In genomic region chr2:39724828-39725144, GRCh38 we compare ENCODE assay signal across 23 cellular contexts. TPM values are rescaled to one million over a fixed set of nuclear protein-coding genes. Genes with fewer than 3 reads are reported as not detected.
A peak's percentile ranks its signal among the peaks of the same experiment; 100 is the strongest.
DNase-seq lines count a peak whose midpoint lies in the region; ATAC-seq, FAIRE-seq and TF ChIP-seq lines count a peak whose summit lies in the region.
"Had no signal": no experiment of that assay in that cellular context is flagged by ENCODE, and none has a peak within 500 bp of the region (broad histone marks: within the 10 kb centered on the region; RNA-seq: fewer than 3 reads in every experiment).

No MANE protein-coding gene starts in this region.

- TF ChIP-seq CTCF in HepG2 (CRISPR knock-in tag; IDR thresholded peaks at IDR 0.05) = no peak
- TF ChIP-seq CTCF in right lobe of liver (IDR thresholded peaks at IDR 0.05) = no peak
- TF ChIP-seq CTCF in bronchial epithelial cell (IDR thresholded peaks at IDR 0.05; ENCODE audit: insufficient read depth, low read length, severe bottlenecking) = no peak

- WGBS in HepG2 (ENCODE audit: low lambda C conversion rate) = 47% methylated on average over 4 of the region's 4 CpGs
- 86% methylated on average over 4 of the region's 4 CpGs for WGBS in right lobe of liver (ENCODE audit: insufficient coverage, low coverage, low lambda C conversion rate, missing lambda C conversion rate)

- TF ChIP-seq RAD21 in HepG2 (CRISPR knock-in tag; IDR thresholded peaks at IDR 0.05) = no peak

- no peak for DNase-seq in HepG2 (ENCODE audit: low spot score)
- no peak for DNase-seq in right lobe of liver
- peak; percentile 78 for DNase-seq in bronchial epithelial cell (ENCODE audit: low read depth)
- DNase-seq in left kidney (ENCODE audit: low read depth, low spot score) = peak; percentile 28
- no peak for DNase-seq in stimulated activated naive CD8-positive, alpha-beta T cell treated with anti-CD3 and anti-CD28 coated beads, Interleukin-15, Interleukin-2, amounts not matched to agents 100 U/mL and 50 U/mL, for 24 hours
- no peak for DNase-seq in T1000 (lab: John Stamatoyannopoulos, UW)
- DNase-seq: DMS153, KG1, MM.1S, NCI-H1105, NCI-H187, NCI-H2171 treated with DMSO at 0.1 percent for 48 hours, NCI-H774, SHP77 had no signal

- H3K4me2 ChIP-seq in HepG2 (ENCODE audit: low read depth, low read length) = peak overlapping the region; percentile 11; the same call in 1 of the 2 replicates

- in situ Hi-C loops in HepG2 (cut with HindIII; ENCODE audit: extremely low pct_ligation_motif_present, low pct_unique_long_range_greater_than_20kb) = no loop called here

- H3K9me3 ChIP-seq in HepG2 (ENCODE audit: low read length) = no peaks in the 10 kb centered on the region
- no peaks in the 10 kb centered on the region for H3K9me3 ChIP-seq in right lobe of liver

- no TSS peak for BruUV-seq in HepG2 (replicated peaks; lab: Mats Ljungman, UMichigan)

- no peaks in the 10 kb centered on the region for H3K79me2 ChIP-seq in HepG2 (ENCODE audit: insufficient read depth, low read length)

- H3K4me1 ChIP-seq in HepG2 (ENCODE audit: insufficient read depth, low read length) = peaks cover 32% of the 10 kb centered on the region; the same call in 1 of the 2 replicates
- H3K4me1 ChIP-seq in right lobe of liver = no peaks in the 10 kb centered on the region

- intact Hi-C loops in HepG2 (cut with micrococcal nuclease; ENCODE audit: unreplicated experiment) = no loop called here
- intact Hi-C loops in right lobe of liver (cut with DNase I) = no loop called here

- H4K20me1 ChIP-seq in HepG2 (ENCODE audit: insufficient read depth, low read length) = no peaks in the 10 kb centered on the region

- ATAC-seq in HepG2 = no peak
- ATAC-seq in right lobe of liver = no peak
- no peak for ATAC-seq in HG02571 (IDR thresholded peaks at IDR 0.05; ENCODE audit: unreplicated experiment)
- ATAC-seq in stimulated activated naive CD8-positive, alpha-beta T cell treated with anti-CD3 and anti-CD28 coated beads, Interleukin-15, Interleukin-2, amounts not matched to agents 100 U/mL and 50 U/mL, for 24 hours = no peak
- ATAC-seq in HG03196 (IDR thresholded peaks at IDR 0.05; ENCODE audit: unreplicated experiment) = no peak
- ATAC-seq: HCT116, Panc1 had no signal

- peaks cover 0 to 36% of the 10 kb centered on the region in 2 experiments; a peak in 3 of 5 replicates for H3K27me3 ChIP-seq in HepG2 (ENCODE audit: control insufficient read depth in 1 of 2, insufficient read depth in 2 of 2, low read length in 2 of 2)
- H3K27me3 ChIP-seq in right lobe of liver = no peaks in the 10 kb centered on the region
- no peaks in the 10 kb centered on the region for H3K27me3 ChIP-seq in bronchial epithelial cell (ENCODE audit: control insufficient read depth, insufficient read depth, low read length)

- H3K4me3 ChIP-seq in HepG2 (replicated peaks in 1 of 3; ENCODE audit: insufficient read depth in 1 of 3, low read depth in 2 of 3, low read length in 3 of 3) (no peak overlapping the region), right lobe of liver (no peak overlapping the region), bronchial epithelial cell (ENCODE audit: low read depth, low read length) (no peak overlapping the region)

- H3K27ac ChIP-seq in HepG2 (ENCODE audit: extremely low read length, insufficient read depth, low read length) (no peak overlapping the region), right lobe of liver (no peak overlapping the region)
- H3K27ac ChIP-seq: C4-2B had no signal

- POLR2A ChIA-PET in HepG2 (lab: Yijun Ruan, JAX) = no interaction called here

- no peaks in the 10 kb centered on the region for H3K36me3 ChIP-seq in HepG2 (replicated peaks in 1 of 2; ENCODE audit: control insufficient read depth in 1 of 2, insufficient read depth in 2 of 2, low read length in 2 of 2)
- H3K36me3 ChIP-seq in right lobe of liver = no peaks in the 10 kb centered on the region
- H3K36me3 ChIP-seq in bronchial epithelial cell (ENCODE audit: control insufficient read depth, insufficient read depth, low read length) = no peaks in the 10 kb centered on the region

- no peak overlapping the region for H3K9ac ChIP-seq in HepG2 (ENCODE audit: insufficient read depth, low read depth, low read length)

- TF ChIP-seq POLR2A in HepG2 (IDR thresholded peaks at IDR 0.05; ENCODE audit: insufficient read depth in 1 of 2, low read depth in 2 of 2, low read length in 2 of 2) = no peak
- no peak for TF ChIP-seq POLR2A in right lobe of liver (IDR thresholded peaks at IDR 0.05)

- no peak for TF ChIP-seq EP300 in HepG2 (IDR thresholded peaks at IDR 0.05; ENCODE audit: low read depth in 2 of 2, low read length in 2 of 2)
- TF ChIP-seq EP300 in HepG2 (CRISPR knock-in tag; IDR thresholded peaks at IDR 0.05; ENCODE audit: borderline replicate concordance) = no peak

- FAIRE-seq in HepG2 (lab: Jason Lieb, UNC) (no peak), bronchial epithelial cell (lab: Jason Lieb, UNC) (no peak)
- FAIRE-seq: A204.1, GM12891, GM19239 had no signal

- CTCF ChIA-PET in HepG2 (lab: Yijun Ruan, JAX; ENCODE audit: low intra/inter-chr PET ratio, low total read pairs) = no interaction called here

- no peak overlapping the region for H2AFZ ChIP-seq in HepG2 (ENCODE audit: low read length)

TF ChIP-seq in HepG2, 621 proteins besides CTCF, POLR2A, EP300 and RAD21 (continues in another document):
- no peak for TF ChIP-seq ZNF784 (CRISPR knock-in tag; IDR thresholded peaks at IDR 0.05; ENCODE audit: borderline replicate concordance)
- no peak for TF ChIP-seq REXO4 (CRISPR knock-in tag; IDR thresholded peaks at IDR 0.05; ENCODE audit: borderline replicate concordance)
- no peak for TF ChIP-seq ERF (CRISPR knock-in tag; IDR thresholded peaks at IDR 0.05)
- no peak for TF ChIP-seq U2AF2 (IDR thresholded peaks at IDR 0.05; ENCODE audit: low read depth, low read length)
- TF ChIP-seq FOXK1 (CRISPR knock-in tag; IDR thresholded peaks at IDR 0.05; ENCODE audit: borderline replicate concordance, low read depth) = no peak

RNA-seq across cellular contexts. Expression of gene THUMPD2, which starts 54.3 kb away (rescaled TPM):
- total RNA-seq in HepG2 (2016; rRNA removed; fragmentation: Illumina TruSeq; extraction: Trizol) (15.6 and 21.2 TPM in 2 replicates), right lobe of liver (1 to 10 TPM; 1.6 to 4.3 (median 3.4) TPM), bronchial epithelial cell (8.8 and 10.3 TPM in 2 replicates)
- total RNA-seq in HepG2 (2016; cell fraction: cytosol; rRNA removed; fragmentation: Illumina TruSeq; extraction: Trizol; ENCODE audit: low read depth) = 5.0 and 7.1 TPM in 2 replicates
- 18.0 and 20.6 TPM in 2 replicates for total RNA-seq in HepG2 (2016; cell fraction: insoluble cytoplasmic fraction; rRNA removed; fragmentation: Illumina TruSeq; extraction: Trizol)
- 7.0 and 9.7 TPM in 2 replicates for total RNA-seq in HepG2 (2016; cell fraction: membrane; rRNA removed; fragmentation: Illumina TruSeq; extraction: Trizol)
- total RNA-seq in HepG2 (2016; cell fraction: nucleus; rRNA removed; fragmentation: Illumina TruSeq; extraction: Trizol) = 25.7 and 29.0 TPM in 2 replicates
- 11.8 and 12.2 TPM in 2 replicates for polyA plus RNA-seq in HepG2 (2011; rRNA removed)
- 4.0 and 5.9 TPM in 2 replicates for polyA plus RNA-seq in HepG2 (2011; cell fraction: cytosol; rRNA removed)
- 11.5 and 14.3 TPM in 2 replicates for polyA plus RNA-seq in HepG2 (2011; cell fraction: nucleus; rRNA removed)
- 11.8 and 15.7 TPM in 2 replicates for polyA plus RNA-seq in HepG2 (2012)
- 2.6 and 2.8 TPM in 2 replicates for polyA plus RNA-seq in HepG2 (2016; cell fraction: cytosol; fragmentation: Illumina TruSeq; extraction: Trizol; ENCODE audit: low read depth)
- 20.7 and 21.6 TPM in 2 replicates for polyA plus RNA-seq in HepG2 (2016; cell fraction: insoluble cytoplasmic fraction; fragmentation: Illumina TruSeq; extraction: Trizol; ENCODE audit: low read depth)
- polyA plus RNA-seq in HepG2 (2016; cell fraction: membrane; fragmentation: Illumina TruSeq; extraction: Trizol; ENCODE audit: low read depth) = 4.4 and 5.0 TPM in 2 replicates
- 29.8 and 30.6 TPM in 2 replicates for polyA plus RNA-seq in HepG2 (2016; cell fraction: nucleus; fragmentation: Illumina TruSeq; extraction: Trizol; ENCODE audit: insufficient read depth, low read depth)
- polyA minus RNA-seq in HepG2 (2011; rRNA and poly(A)+ RNA removed; ENCODE audit: low replicate concordance) = 5.8 and 11.7 TPM in 2 replicates
- 2.6 and 4.5 TPM in 2 replicates for polyA minus RNA-seq in HepG2 (2011; cell fraction: cytosol; rRNA and poly(A)+ RNA removed)
- polyA minus RNA-seq in HepG2 (2011; cell fraction: nucleus; rRNA and poly(A)+ RNA removed) = 34.9 and 67.8 TPM in 2 replicates

RNA-seq across cellular contexts. Expression of gene TMEM178A, which starts 59.1 kb away (rescaled TPM):
- total RNA-seq in HepG2 (2016; rRNA removed; fragmentation: Illumina TruSeq; extraction: Trizol) (0.38 TPM in 1 of 2 replicates, not detected in the other), right lobe of liver (1 to 10 TPM in 3 of 6 experiments, under 1 TPM in 2, not detected in 1; 0.25 to 1.7 (median 1.4) TPM), bronchial epithelial cell (0.26 and 0.51 TPM in 2 replicates)
- not detected in 2 replicates for total RNA-seq in HepG2 (2016; cell fraction: cytosol; rRNA removed; fragmentation: Illumina TruSeq; extraction: Trizol; ENCODE audit: low read depth)
- 0.15 and 0.19 TPM in 2 replicates for total RNA-seq in HepG2 (2016; cell fraction: insoluble cytoplasmic fraction; rRNA removed; fragmentation: Illumina TruSeq; extraction: Trizol)
- 0.17 TPM in 1 of 2 replicates, not detected in the other for total RNA-seq in HepG2 (2016; cell fraction: membrane; rRNA removed; fragmentation: Illumina TruSeq; extraction: Trizol)
- 0.50 TPM in 1 of 2 replicates, not detected in the other for total RNA-seq in HepG2 (2016; cell fraction: nucleus; rRNA removed; fragmentation: Illumina TruSeq; extraction: Trizol)
- polyA plus RNA-seq in HepG2 (2011; rRNA removed) = 3.3 and 3.8 TPM in 2 replicates
- 1.6 and 1.7 TPM in 2 replicates for polyA plus RNA-seq in HepG2 (2011; cell fraction: cytosol; rRNA removed)
- polyA plus RNA-seq in HepG2 (2011; cell fraction: nucleus; rRNA removed) = 21.5 and 25.6 TPM in 2 replicates
- 5.7 and 7.4 TPM in 2 replicates for polyA plus RNA-seq in HepG2 (2012)
- not detected in 2 replicates for polyA plus RNA-seq in HepG2 (2016; cell fraction: cytosol; fragmentation: Illumina TruSeq; extraction: Trizol; ENCODE audit: low read depth)
- 0.28 TPM in 1 of 2 replicates, not detected in the other for polyA plus RNA-seq in HepG2 (2016; cell fraction: insoluble cytoplasmic fraction; fragmentation: Illumina TruSeq; extraction: Trizol; ENCODE audit: low read depth)
- polyA plus RNA-seq in HepG2 (2016; cell fraction: membrane; fragmentation: Illumina TruSeq; extraction: Trizol; ENCODE audit: low read depth) = 0.09 and 0.35 TPM in 2 replicates
- 1.4 and 1.9 TPM in 2 replicates for polyA plus RNA-seq in HepG2 (2016; cell fraction: nucleus; fragmentation: Illumina TruSeq; extraction: Trizol; ENCODE audit: insufficient read depth, low read depth)
- 1.8 TPM in 1 of 2 replicates, not detected in the other for polyA minus RNA-seq in HepG2 (2011; rRNA and poly(A)+ RNA removed; ENCODE audit: low replicate concordance)
- 0.59 and 0.88 TPM in 2 replicates for polyA minus RNA-seq in HepG2 (2011; cell fraction: cytosol; rRNA and poly(A)+ RNA removed)
- polyA minus RNA-seq in HepG2 (2011; cell fraction: nucleus; rRNA and poly(A)+ RNA removed) = 2.5 and 3.3 TPM in 2 replicates
- total RNA-seq: NCI-H460 had no signal

Comparison
In these comparisons a context has a peak if more than half of its experiments do, and no peak if none do; other contexts are left out.
1. DNase-seq: peak in bronchial epithelial cell (single experiment) and left kidney (single experiment); none in HepG2 (single experiment), right lobe of liver (0 of 3), stimulated activated naive CD8-positive, alpha-beta T cell treated with anti-CD3 and anti-CD28 coated beads, Interleukin-15, Interleukin-2, amounts not matched to agents 100 U/mL and 50 U/mL, for 24 hours (single experiment) and T1000 (single experiment).